ENCODE assay signal across 12 cellular contexts in genomic region chr5:159021360-159022177, GRCh38.
DNase-seq lines count a peak whose midpoint lies in the region; ATAC-seq, FAIRE-seq and TF ChIP-seq lines count a peak whose summit lies in the region.
"Had no signal": no experiment of that assay in that cellular context is flagged by ENCODE, and none has a peak within 500 bp of the region (broad histone marks: within the 10 kb centered on the region; RNA-seq: fewer than 3 reads in every experiment).

No MANE protein-coding gene starts in this region.

- no peak for TF ChIP-seq POLR2A in esophagus muscularis mucosa (IDR thresholded peaks at IDR 0.05; ENCODE audit: low read depth)

- ATAC-seq in omental fat pad (ENCODE audit: low FRiP score) (peak; percentile 46), HG02840 (IDR thresholded peaks at IDR 0.05; ENCODE audit: low FRiP score, unreplicated experiment) (no peak)
- ATAC-seq in stimulated activated naive CD8-positive, alpha-beta T cell treated with anti-CD3 and anti-CD28 coated beads, Interleukin-15, Interleukin-2, amounts not matched to agents 100 U/mL and 50 U/mL, for 24 hours: no peak

- TF ChIP-seq EP300 in esophagus muscularis mucosa (IDR thresholded peaks at IDR 0.05): no peak

- H3K9me3 ChIP-seq in esophagus muscularis mucosa: no peaks in the 10 kb centered on the region

- intact Hi-C loops in esophagus muscularis mucosa (cut with DNase I): no loop called here

- WGBS in esophagus muscularis mucosa: 55% methylated on average over 19 of the region's 19 CpGs

- DNase-seq in AG09309 (ENCODE audit: low read depth) (peak; percentile 55), NCI-H82 treated with DMSO at 0.1 percent for 48 hours (lab: John Stamatoyannopoulos, UW; ENCODE audit: unreplicated experiment) (peak; percentile 89), esophagus muscularis mucosa (ENCODE audit: extremely low spot score) (no peak), omental fat pad (ENCODE audit: low spot score) (no peak), cerebellar nuclear complex (lab: John Stamatoyannopoulos, UW) (no peak), RCC 7860 (ENCODE audit: low spot score) (no peak)
- no peak for DNase-seq in stimulated activated naive CD8-positive, alpha-beta T cell treated with anti-CD3 and anti-CD28 coated beads, Interleukin-15, Interleukin-2, amounts not matched to agents 100 U/mL and 50 U/mL, for 24 hours
- DNase-seq: COR-L47, NCI-H2081 treated with DMSO at 0.1 percent for 48 hours had no signal

- TF ChIP-seq CTCF in AG09309 (IDR thresholded peaks at IDR 0.05; ENCODE audit: control insufficient read depth, insufficient read depth, low read depth, low read length, missing control alignments) (no peak), esophagus muscularis mucosa (IDR thresholded peaks at IDR 0.05) (no peak), omental fat pad (IDR thresholded peaks at IDR 0.05) (no peak)

- peaks cover 22 to 43% (median 26%) of the 10 kb centered on the region in 4 donors for H3K4me1 ChIP-seq in esophagus muscularis mucosa

- H3K36me3 ChIP-seq in esophagus muscularis mucosa: no peaks in the 10 kb centered on the region

- peaks cover 0 to 9% (median 0%) of the 10 kb centered on the region in 4 donors for H3K27me3 ChIP-seq in esophagus muscularis mucosa

- no peak overlapping the region for H3K4me3 ChIP-seq in AG09309 (ENCODE audit: control insufficient read depth, low read depth, low read length)
- H3K4me3 ChIP-seq in esophagus muscularis mucosa: peak overlapping the region in 2 of 4 donors; percentile 11 to 30
- H3K4me3 ChIP-seq: skin epidermis had no signal

- FAIRE-seq in RCC 7860 (lab: Jason Lieb, UNC): no peak
- FAIRE-seq: colon had no signal

- peak overlapping the region; percentile 20 to 53 (median 38) for H3K27ac ChIP-seq in esophagus muscularis mucosa (replicated peaks in 1 of 4)

Comparison
In these comparisons a context has a peak if more than half of its experiments do, and no peak if none do; other contexts are left out.
1. DNase-seq: peak in AG09309 (single experiment) and NCI-H82 treated with DMSO at 0.1 percent for 48 hours (single experiment); none in esophagus muscularis mucosa (single experiment), omental fat pad (single experiment), cerebellar nuclear complex (0 of 2), RCC 7860 (single experiment) and stimulated activated naive CD8-positive, alpha-beta T cell treated with anti-CD3 and anti-CD28 coated beads, Interleukin-15, Interleukin-2, amounts not matched to agents 100 U/mL and 50 U/mL, for 24 hours (single experiment).